14 cellular contexts compared by ENCODE assay signal in the genomic region with DNA sequence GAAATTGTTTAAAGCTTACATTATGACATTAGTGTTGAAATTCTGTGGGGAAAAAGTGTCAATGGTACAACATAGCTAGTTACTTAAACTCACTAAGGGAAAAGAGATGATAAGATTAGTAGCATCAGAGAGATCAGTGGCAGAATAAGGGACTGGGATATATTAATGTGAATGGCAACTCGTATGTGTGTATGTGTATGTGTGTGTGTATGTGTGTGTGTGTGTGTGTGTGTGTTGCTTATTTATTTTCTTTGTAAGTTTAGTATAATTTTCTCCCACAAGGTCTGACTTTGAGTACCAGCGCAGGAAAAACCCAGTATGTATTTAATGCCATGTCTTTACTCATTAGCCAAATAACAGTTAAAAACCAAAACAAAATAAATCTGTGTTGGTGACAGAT.
A peak's percentile ranks its signal among the peaks of the same experiment; 100 is the strongest.
DNase-seq lines count a peak whose midpoint lies in the region; ATAC-seq and TF ChIP-seq lines count a peak whose summit lies in the region.
"Had no signal": no experiment of that assay in that cellular context is flagged by ENCODE, and none has a peak within 500 bp of the region (broad histone marks: within the 10 kb centered on the region; RNA-seq: fewer than 3 reads in every experiment).

No MANE protein-coding gene starts in this region.

- POLR2A ChIA-PET in SK-N-SH (lab: Yijun Ruan, JAX) = no interaction called here

- TF ChIP-seq EP300 in SK-N-SH (IDR thresholded peaks at IDR 0.05; ENCODE audit: borderline replicate concordance in 1 of 2, low read depth in 1 of 2, low read length in 1 of 2) = no peak
- no peak for TF ChIP-seq EP300 in upper lobe of left lung (IDR thresholded peaks at IDR 0.05)

- H3K27me3 Mint-ChIP-seq in chondrocyte (ENCODE audit: low read depth) = no peaks in the 10 kb centered on the region

- CTCF ChIA-PET in SK-N-SH (lab: Yijun Ruan, JAX) = no interaction called here

- peak overlapping the region; percentile 38 to 50; a peak in 3 of 4 replicates for H3K4me3 ChIP-seq in SK-N-SH (ENCODE audit: low read depth in 2 of 2, low read length in 1 of 2)
- peak overlapping the region; percentile 31 for H3K4me3 ChIP-seq in lower lobe of right lung
- H3K4me3 ChIP-seq in upper lobe of left lung = peak overlapping the region in 3 of 4 donors; percentile 19 to 39 (median 26)
- H3K4me3 ChIP-seq: right atrium auricular region had no signal

- H3K79me2 ChIP-seq in SK-N-SH (ENCODE audit: insufficient read depth) = peaks cover 16% of the 10 kb centered on the region; the same call in 1 of the 2 replicates

- H3K36me3 Mint-ChIP-seq in chondrocyte (ENCODE audit: low read depth) = peaks cover 4% of the 10 kb centered on the region
- H3K36me3 Mint-ChIP-seq: activated naive CD4-positive, alpha-beta T cell treated with anti-CD3 and anti-CD28 coated beads, Interleukin-2, amount 50 U/mL, for 72 hours had no signal

- H3K36me3 ChIP-seq in SK-N-SH (replicated peaks in 1 of 2; ENCODE audit: control insufficient read depth in 1 of 2, insufficient read depth in 2 of 2, low read length in 1 of 2) (peaks cover 0 to 2% of the 10 kb centered on the region in 2 experiments), lower lobe of right lung (no peaks in the 10 kb centered on the region), upper lobe of left lung (no peaks in the 10 kb centered on the region)

- H3K4me3 Mint-ChIP-seq in chondrocyte (ENCODE audit: unreplicated experiment) = peak overlapping the region; percentile 40
- H3K4me3 Mint-ChIP-seq: mesothelial cell of epicardium had no signal

- peak overlapping the region; percentile 61 for H3K4me2 ChIP-seq in SK-N-SH

- intact Hi-C loops in lower lobe of right lung (cut with DNase I) = no loop called here

- no peaks in the 10 kb centered on the region for H4K20me1 ChIP-seq in SK-N-SH (ENCODE audit: insufficient read depth)

- H3F3A ChIP-seq in SK-N-SH (replicated peaks; ENCODE audit: insufficient read depth) = peaks cover 21% of the 10 kb centered on the region

- DNase-seq in SK-N-SH (no peak), chondrocyte (ENCODE audit: low spot score) (no peak), lower lobe of right lung (no peak), upper lobe of left lung (no peak), NCI-H526 (lab: John Stamatoyannopoulos, UW) (no peak), NCI-H2081 treated with DMSO at 0.1 percent for 48 hours (lab: John Stamatoyannopoulos, UW) (no peak)
- DNase-seq in activated naive CD4-positive, alpha-beta T cell treated with Interleukin-2 at 50 U/mL for 16 hours = no peak
- DNase-seq: effector CD4-positive, alpha-beta T cell; NCI-H2227 treated with DMSO at 0.1 percent for 48 hours; T1000 had no signal

- ATAC-seq in SK-N-SH treated with all-trans-retinoic acid at 6 μM for 48 hours = no peak
- ATAC-seq in lower lobe of right lung = no peak
- no peak for ATAC-seq in upper lobe of left lung (ENCODE audit: low FRiP score in 2 of 2)
- ATAC-seq: activated naive CD4-positive, alpha-beta T cell treated with anti-CD3 and anti-CD28 coated beads, Interleukin-2, amount 50 U/mL, for 72 hours had no signal

- H3K27ac Mint-ChIP-seq in chondrocyte (ENCODE audit: unreplicated experiment) = no peak overlapping the region
- H3K27ac Mint-ChIP-seq: activated naive CD4-positive, alpha-beta T cell treated with anti-CD3 and anti-CD28 coated beads, Interleukin-2, amount 50 U/mL, for 72 hours had no signal

- peaks cover 47% of the 10 kb centered on the region for H3K4me1 Mint-ChIP-seq in chondrocyte (ENCODE audit: low read depth)

- no peak for TF ChIP-seq RAD21 in SK-N-SH (IDR thresholded peaks at IDR 0.05; ENCODE audit: low read length)

- no peaks in the 10 kb centered on the region for H3K9me3 ChIP-seq in SK-N-SH
- no peaks in the 10 kb centered on the region for H3K9me3 ChIP-seq in lower lobe of right lung
- H3K9me3 ChIP-seq in upper lobe of left lung = no peaks in the 10 kb centered on the region

- TF ChIP-seq CTCF in SK-N-SH (IDR thresholded peaks at IDR 0.05) (no peak), chondrocyte (IDR thresholded peaks at IDR 0.05) (no peak), lower lobe of right lung (IDR thresholded peaks at IDR 0.05) (no peak), upper lobe of left lung (IDR thresholded peaks at IDR 0.05) (no peak)

- WGBS in SK-N-SH (ENCODE audit: low lambda C conversion rate) = 73% methylated on average over 2 of the region's 2 CpGs
- WGBS in upper lobe of left lung, 2 donors = 67 to 83% methylated on average over 2 of the region's 2 CpGs

- H3K27me3 ChIP-seq in SK-N-SH (ENCODE audit: insufficient read depth) = no peaks in the 10 kb centered on the region
- H3K27me3 ChIP-seq in lower lobe of right lung (ENCODE audit: low read depth) = no peaks in the 10 kb centered on the region
- no peaks in the 10 kb centered on the region for H3K27me3 ChIP-seq in upper lobe of left lung
- H3K27me3 ChIP-seq: right atrium auricular region had no signal

- H3K9me2 ChIP-seq in SK-N-SH = no peaks in the 10 kb centered on the region

- H3K27ac ChIP-seq in SK-N-SH (ENCODE audit: low read depth in 2 of 2, low read length in 1 of 2) = peak overlapping the region in 1 of 2 experiments; percentile 96; a peak in 1 of 4 replicates
- H3K27ac ChIP-seq in lower lobe of right lung = peak overlapping the region; percentile 80
- H3K27ac ChIP-seq in upper lobe of left lung = peak overlapping the region in 2 of 4 donors; percentile 80 to 88
- H3K27ac ChIP-seq: right atrium auricular region had no signal

- H3K9me3 Mint-ChIP-seq in chondrocyte (ENCODE audit: low read depth) = peaks cover under 1% of the 10 kb centered on the region

- no peak overlapping the region for H2AFZ ChIP-seq in SK-N-SH (ENCODE audit: low read depth)

- peak overlapping the region; percentile 65; the same call in 1 of the 2 replicates for H3K9ac ChIP-seq in SK-N-SH

- H3K4me1 ChIP-seq in SK-N-SH (ENCODE audit: control insufficient read depth in 1 of 2, insufficient read depth in 2 of 2, low read depth in 1 of 2, low read length in 1 of 2) (peaks cover 28 to 35% of the 10 kb centered on the region in 2 experiments), lower lobe of right lung (peaks cover 21% of the 10 kb centered on the region), upper lobe of left lung (peaks cover 34 to 43% (median 40%) of the 10 kb centered on the region in 4 donors)

- no peak for TF ChIP-seq POLR2A in upper lobe of left lung (IDR thresholded peaks at IDR 0.05)

TF ChIP-seq in SK-N-SH, 30 proteins besides CTCF, POLR2A, EP300 and RAD21 (continues in another document):
- no peak for TF ChIP-seq ELF1 (IDR thresholded peaks at IDR 0.05)
- TF ChIP-seq RCOR1 (IDR thresholded peaks at IDR 0.05; ENCODE audit: low read length) = no peak
- no peak for TF ChIP-seq EZH2phosphoT487 (IDR thresholded peaks at IDR 0.05; ENCODE audit: borderline replicate concordance, low read depth)
- no peak for TF ChIP-seq NRF1 (IDR thresholded peaks at IDR 0.05; ENCODE audit: low read depth, low read length)
- TF ChIP-seq, protein P1, sequence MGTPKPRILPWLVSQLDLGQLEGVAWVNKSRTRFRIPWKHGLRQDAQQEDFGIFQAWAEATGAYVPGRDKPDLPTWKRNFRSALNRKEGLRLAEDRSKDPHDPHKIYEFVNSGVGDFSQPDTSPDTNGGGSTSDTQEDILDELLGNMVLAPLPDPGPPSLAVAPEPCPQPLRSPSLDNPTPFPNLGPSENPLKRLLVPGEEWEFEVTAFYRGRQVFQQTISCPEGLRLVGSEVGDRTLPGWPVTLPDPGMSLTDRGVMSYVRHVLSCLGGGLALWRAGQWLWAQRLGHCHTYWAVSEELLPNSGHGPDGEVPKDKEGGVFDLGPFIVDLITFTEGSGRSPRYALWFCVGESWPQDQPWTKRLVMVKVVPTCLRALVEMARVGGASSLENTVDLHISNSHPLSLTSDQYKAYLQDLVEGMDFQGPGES (IDR thresholded peaks at IDR 0.05; ENCODE audit: low read depth, low read length) = no peak
- no peak for TF ChIP-seq RXRA (IDR thresholded peaks at IDR 0.05; ENCODE audit: borderline replicate concordance, low read depth)
- TF ChIP-seq POLR2AphosphoS5 (IDR thresholded peaks at IDR 0.05; ENCODE audit: low read depth, low read length) = no peak
- TF ChIP-seq MEF2A (IDR thresholded peaks at IDR 0.05; ENCODE audit: borderline replicate concordance, low read depth) = no peak

TF ChIP-seq in SK-N-SH treated with all-trans-retinoic acid at 6 μM for 48 hours, 23 proteins besides CTCF, POLR2A, EP300 and RAD21 (continues in another document):
- TF ChIP-seq CSDC2 (CRISPR knock-in tag; IDR thresholded peaks at IDR 0.05) (no peak), BACH2 (CRISPR knock-in tag; IDR thresholded peaks at IDR 0.05; ENCODE audit: borderline replicate concordance) (no peak), ZFP3 (CRISPR knock-in tag; IDR thresholded peaks at IDR 0.05) (no peak), OSR1 (CRISPR knock-in tag; IDR thresholded peaks at IDR 0.05) (no peak), ZFP30 (CRISPR knock-in tag; IDR thresholded peaks at IDR 0.05) (no peak), TOX (CRISPR knock-in tag; IDR thresholded peaks at IDR 0.05; ENCODE audit: borderline replicate concordance) (no peak)
- TF ChIP-seq, protein P2, sequence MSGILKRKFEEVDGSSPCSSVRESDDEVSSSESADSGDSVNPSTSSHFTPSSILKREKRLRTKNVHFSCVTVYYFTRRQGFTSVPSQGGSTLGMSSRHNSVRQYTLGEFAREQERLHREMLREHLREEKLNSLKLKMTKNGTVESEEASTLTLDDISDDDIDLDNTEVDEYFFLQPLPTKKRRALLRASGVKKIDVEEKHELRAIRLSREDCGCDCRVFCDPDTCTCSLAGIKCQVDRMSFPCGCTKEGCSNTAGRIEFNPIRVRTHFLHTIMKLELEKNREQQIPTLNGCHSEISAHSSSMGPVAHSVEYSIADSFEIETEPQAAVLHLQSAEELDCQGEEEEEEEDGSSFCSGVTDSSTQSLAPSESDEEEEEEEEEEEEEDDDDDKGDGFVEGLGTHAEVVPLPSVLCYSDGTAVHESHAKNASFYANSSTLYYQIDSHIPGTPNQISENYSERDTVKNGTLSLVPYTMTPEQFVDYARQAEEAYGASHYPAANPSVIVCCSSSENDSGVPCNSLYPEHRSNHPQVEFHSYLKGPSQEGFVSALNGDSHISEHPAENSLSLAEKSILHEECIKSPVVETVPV (CRISPR knock-in tag; IDR thresholded peaks at IDR 0.05) = no peak
- TF ChIP-seq, protein P3, sequence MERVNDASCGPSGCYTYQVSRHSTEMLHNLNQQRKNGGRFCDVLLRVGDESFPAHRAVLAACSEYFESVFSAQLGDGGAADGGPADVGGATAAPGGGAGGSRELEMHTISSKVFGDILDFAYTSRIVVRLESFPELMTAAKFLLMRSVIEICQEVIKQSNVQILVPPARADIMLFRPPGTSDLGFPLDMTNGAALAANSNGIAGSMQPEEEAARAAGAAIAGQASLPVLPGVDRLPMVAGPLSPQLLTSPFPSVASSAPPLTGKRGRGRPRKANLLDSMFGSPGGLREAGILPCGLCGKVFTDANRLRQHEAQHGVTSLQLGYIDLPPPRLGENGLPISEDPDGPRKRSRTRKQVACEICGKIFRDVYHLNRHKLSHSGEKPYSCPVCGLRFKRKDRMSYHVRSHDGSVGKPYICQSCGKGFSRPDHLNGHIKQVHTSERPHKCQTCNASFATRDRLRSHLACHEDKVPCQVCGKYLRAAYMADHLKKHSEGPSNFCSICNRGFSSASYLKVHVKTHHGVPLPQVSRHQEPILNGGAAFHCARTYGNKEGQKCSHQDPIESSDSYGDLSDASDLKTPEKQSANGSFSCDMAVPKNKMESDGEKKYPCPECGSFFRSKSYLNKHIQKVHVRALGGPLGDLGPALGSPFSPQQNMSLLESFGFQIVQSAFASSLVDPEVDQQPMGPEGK (CRISPR knock-in tag; IDR thresholded peaks at IDR 0.05; ENCODE audit: borderline replicate concordance) = no peak
